8 cellular contexts compared by ENCODE assay signal in genomic region chr2:202035089-202035940, GRCh38. TPM values are rescaled to one million over a fixed set of nuclear protein-coding genes. Genes with fewer than 3 reads are reported as not detected.
A peak's percentile ranks its signal among the peaks of the same experiment; 100 is the strongest.
DNase-seq lines count a peak whose midpoint lies in the region; ATAC-seq and TF ChIP-seq lines count a peak whose summit lies in the region.

No MANE protein-coding gene starts in this region.

- DNase-seq in BE2C (no peak), M059J (ENCODE audit: low read depth) (peak; percentile 49), astrocyte of the hippocampus (ENCODE audit: low read depth, low spot score) (peak; percentile 90), iris pigment epithelial cell (ENCODE audit: low read depth) (peak; percentile 75)
- peak; percentile 16 for DNase-seq in stimulated activated CD4-positive, alpha-beta T cell treated with anti-CD3 and anti-CD28 coated beads, Interleukin-1b, Interleukin-23, amount 100 ng/mL, for 48 hours

- no peaks in the 10 kb centered on the region for H3K9me3 ChIP-seq in BE2C

- ATAC-seq in GM21367 (IDR thresholded peaks at IDR 0.05; ENCODE audit: unreplicated experiment) (no peak), HG03469 (IDR thresholded peaks at IDR 0.05; ENCODE audit: unreplicated experiment) (no peak), HG03342 (IDR thresholded peaks at IDR 0.05; ENCODE audit: unreplicated experiment) (no peak)

- H3K4me1 ChIP-seq in BE2C: peaks cover 10% of the 10 kb centered on the region

- H3K36me3 ChIP-seq in BE2C: no peaks in the 10 kb centered on the region

- H3K4me3 ChIP-seq in BE2C (ENCODE audit: low read depth, low read length): peak overlapping the region; percentile 66

- no peak for TF ChIP-seq CTCF in BE2C (IDR thresholded peaks at IDR 0.05; ENCODE audit: low read depth, low read length)

- 0 out of 2 replicates have a peak, but pooled peaks cover 7% of the 10 kb centered on the region for H3K27me3 ChIP-seq in BE2C

RNA-seq across cellular contexts. Expression of gene FZD7, which starts 1.7 kb away (rescaled TPM):
- polyA plus RNA-seq in BE2C (2012; ENCODE audit: insufficient read depth, insufficient read length, low read depth): 27.4 TPM
- total RNA-seq in M059J (2014; rRNA removed; shearing (Covaris generic)): 26.9 and 39.8 TPM in 2 replicates

RNA-seq across cellular contexts. Expression of gene KIAA2012, which starts 37.7 kb away (rescaled TPM):
- polyA plus RNA-seq in BE2C (2012; ENCODE audit: insufficient read depth, insufficient read length, low read depth): 0.43 TPM
- total RNA-seq in M059J (2014; rRNA removed; shearing (Covaris generic)): not detected in 2 replicates
